In genomic region chr15:52994290-52994689, GRCh38 we compare ENCODE assay signal across 33 cellular contexts.
DNase-seq lines count a peak whose midpoint lies in the region; ATAC-seq, FAIRE-seq and TF ChIP-seq lines count a peak whose summit lies in the region.
"Had no signal": no experiment of that assay in that cellular context is flagged by ENCODE, and none has a peak within 500 bp of the region (broad histone marks: within the 10 kb centered on the region; RNA-seq: fewer than 3 reads in every experiment).

No MANE protein-coding gene starts in this region.

- in situ Hi-C loops in HepG2 (cut with HindIII; ENCODE audit: extremely low pct_ligation_motif_present, low pct_unique_long_range_greater_than_20kb) = no loop called here

- TF ChIP-seq RAD21 in liver (IDR thresholded peaks at IDR 0.05) = peak; percentile 31 to 49
- TF ChIP-seq RAD21 in HepG2 (CRISPR knock-in tag; IDR thresholded peaks at IDR 0.05) = no peak

- no TSS peak for BruUV-seq in HepG2 (replicated peaks; lab: Mats Ljungman, UMichigan)

- DNase-seq in HepG2 (ENCODE audit: low spot score) = no peak
- DNase-seq in left lobe of liver (ENCODE audit: low spot score) = no peak
- DNase-seq in right lobe of liver = no peak
- DNase-seq in SK-N-DZ (ENCODE audit: low spot score) = no peak
- DNase-seq in SJCRH30 = no peak
- DNase-seq: 8988T; ACHN; AML-193; BE2C; C1 segment of cervical spinal cord; Caco-2; Calu3; CD4-positive, alpha-beta memory T cell; CD4-positive, alpha-beta T cell; CD4-positive, CD25-positive, alpha-beta regulatory T cell; CD8-positive, alpha-beta memory T cell; CD8-positive, alpha-beta T cell; COR-L47; DMS 273 treated with DMSO at 0.1 percent for 48 hours; DMS153; DMS53; DMS79; DMS79 treated with DMSO at 0.1 percent for 48 hours; DND-41; EL had no signal

- no peak overlapping the region for H3K4me2 ChIP-seq in HepG2 (ENCODE audit: low read depth, low read length)
- H3K4me2 ChIP-seq: A549; BLaER1; BLaER1 treated with 17β-estradiol and CSF1 and Interleukin-3, amounts not matched to agents 10 nM and 100 nM had no signal

- CTCF ChIA-PET in HepG2 (lab: Yijun Ruan, JAX; ENCODE audit: low intra/inter-chr PET ratio, low total read pairs) = no interaction called here

- H4K20me1 ChIP-seq in HepG2 (ENCODE audit: insufficient read depth, low read length) = no peaks in the 10 kb centered on the region
- H4K20me1 ChIP-seq: BLaER1; BLaER1 treated with 17β-estradiol and CSF1 and Interleukin-3, amounts not matched to agents 10 nM and 100 nM had no signal

- no peak for FAIRE-seq in HepG2 (lab: Jason Lieb, UNC)
- FAIRE-seq: A204.1, A549, D721Med had no signal

- H3K9me3 ChIP-seq in liver (ENCODE audit: control insufficient read depth in 4 of 4, low read length in 3 of 4) = no peaks in the 10 kb centered on the region
- peaks cover 9% of the 10 kb centered on the region; the same call in 1 of the 2 replicates for H3K9me3 ChIP-seq in HepG2 (ENCODE audit: low read length)
- no peaks in the 10 kb centered on the region for H3K9me3 ChIP-seq in right lobe of liver
- no peaks in the 10 kb centered on the region for H3K9me3 ChIP-seq in SJCRH30 (replicated peaks)
- H3K9me3 ChIP-seq: A549, BE2C, Caco-2 had no signal

- no peak overlapping the region for H3K4me3 ChIP-seq in liver (ENCODE audit: low read depth in 1 of 3, low read length in 3 of 3)
- H3K4me3 ChIP-seq in HepG2 (replicated peaks in 1 of 3; ENCODE audit: insufficient read depth in 1 of 3, low read depth in 2 of 3, low read length in 3 of 3) = no peak overlapping the region
- H3K4me3 ChIP-seq in right lobe of liver = no peak overlapping the region
- no peak overlapping the region for H3K4me3 ChIP-seq in SJCRH30
- H3K4me3 ChIP-seq: A549; BLaER1; BLaER1 treated with 17β-estradiol and CSF1 and Interleukin-3, amounts not matched to agents 10 nM and 100 nM had no signal

- WGBS in liver = 30% methylated on average over 1 of the region's 1 CpG
- 2% methylated on average over 1 of the region's 1 CpG for WGBS in HepG2 (ENCODE audit: low lambda C conversion rate)
- 28% methylated on average over 1 of the region's 1 CpG for WGBS in right lobe of liver (ENCODE audit: insufficient coverage, low coverage, low lambda C conversion rate, missing lambda C conversion rate)

- no peak overlapping the region for H3K27ac ChIP-seq in liver (ENCODE audit: low read depth in 1 of 2, low read length in 2 of 2)
- no peak overlapping the region for H3K27ac ChIP-seq in HepG2 (ENCODE audit: extremely low read length, insufficient read depth, low read length)
- no peak overlapping the region for H3K27ac ChIP-seq in right lobe of liver
- no peak overlapping the region for H3K27ac ChIP-seq in SJCRH30
- H3K27ac ChIP-seq: 22Rv1; A549; BLaER1; BLaER1 treated with 17β-estradiol and CSF1 and Interleukin-3, amounts not matched to agents 10 nM and 100 nM; C4-2B had no signal

- no peaks in the 10 kb centered on the region for H3K79me2 ChIP-seq in HepG2 (ENCODE audit: insufficient read depth, low read length)

- TF ChIP-seq POLR2A in HepG2 (IDR thresholded peaks at IDR 0.05; ENCODE audit: insufficient read depth in 1 of 2, low read depth in 2 of 2, low read length in 2 of 2) = no peak
- no peak for TF ChIP-seq POLR2A in right lobe of liver (IDR thresholded peaks at IDR 0.05)

- H3K4me1 ChIP-seq in liver (ENCODE audit: control insufficient read depth in 4 of 4, insufficient read depth in 4 of 4, low read length in 3 of 4) (peaks cover 0 to 7% (median 3%) of the 10 kb centered on the region in 4 donors), HepG2 (ENCODE audit: insufficient read depth, low read length) (no peaks in the 10 kb centered on the region), right lobe of liver (no peaks in the 10 kb centered on the region), SJCRH30 (no peaks in the 10 kb centered on the region)
- H3K4me1 ChIP-seq: A549; BE2C; BLaER1; BLaER1 treated with 17β-estradiol and CSF1 and Interleukin-3, amounts not matched to agents 10 nM and 100 nM; Caco-2 had no signal

- intact Hi-C loops in HepG2 (cut with micrococcal nuclease; ENCODE audit: unreplicated experiment) (no loop called here), right lobe of liver (cut with DNase I) (no loop called here)

- no peak for TF ChIP-seq CTCF in liver (IDR thresholded peaks at IDR 0.05; ENCODE audit: low read depth, low read length, missing input control)
- TF ChIP-seq CTCF in HepG2 (CRISPR knock-in tag; IDR thresholded peaks at IDR 0.05) = no peak
- TF ChIP-seq CTCF in right lobe of liver (IDR thresholded peaks at IDR 0.05) = no peak

- H2AFZ ChIP-seq in HepG2 (ENCODE audit: low read length) = no peak overlapping the region

- ATAC-seq in HepG2 (no peak), left lobe of liver (peak; percentile 53), right lobe of liver (peak in 3 of 4 donors; percentile 64 to 72 (median 65))
- ATAC-seq: A549; CD8-positive, alpha-beta T cell had no signal

- POLR2A ChIA-PET in HepG2 (lab: Yijun Ruan, JAX) = no interaction called here

- H3K36me3 ChIP-seq in liver (ENCODE audit: control insufficient read depth in 4 of 4, insufficient read depth in 3 of 4, low read depth in 1 of 4, low read length in 3 of 4) (no peaks in the 10 kb centered on the region), HepG2 (replicated peaks in 1 of 2; ENCODE audit: control insufficient read depth in 1 of 2, insufficient read depth in 2 of 2, low read length in 2 of 2) (no peaks in the 10 kb centered on the region), right lobe of liver (no peaks in the 10 kb centered on the region), SJCRH30 (no peaks in the 10 kb centered on the region)
- H3K36me3 ChIP-seq: BE2C; BLaER1; BLaER1 treated with 17β-estradiol and CSF1 and Interleukin-3, amounts not matched to agents 10 nM and 100 nM had no signal

- H3K27me3 ChIP-seq in liver (ENCODE audit: control insufficient read depth in 4 of 4, insufficient read depth in 4 of 4, low read length in 3 of 4) = no peaks in the 10 kb centered on the region
- no peaks in the 10 kb centered on the region for H3K27me3 ChIP-seq in HepG2 (ENCODE audit: control insufficient read depth in 1 of 2, insufficient read depth in 2 of 2, low read length in 2 of 2)
- H3K27me3 ChIP-seq in right lobe of liver = no peaks in the 10 kb centered on the region
- no peaks in the 10 kb centered on the region for H3K27me3 ChIP-seq in SJCRH30
- H3K27me3 ChIP-seq: BE2C; BLaER1; BLaER1 treated with 17β-estradiol and CSF1 and Interleukin-3, amounts not matched to agents 10 nM and 100 nM had no signal

- H3K9ac ChIP-seq in liver (ENCODE audit: low read depth in 1 of 2, low read length in 2 of 2) = no peak overlapping the region
- no peak overlapping the region for H3K9ac ChIP-seq in HepG2 (ENCODE audit: insufficient read depth, low read depth, low read length)
- H3K9ac ChIP-seq: BLaER1; BLaER1 treated with 17β-estradiol and CSF1 and Interleukin-3, amounts not matched to agents 10 nM and 100 nM had no signal

- TF ChIP-seq EP300 in HepG2 (IDR thresholded peaks at IDR 0.05; ENCODE audit: low read depth in 2 of 2, low read length in 2 of 2) (no peak), HepG2 (CRISPR knock-in tag; IDR thresholded peaks at IDR 0.05; ENCODE audit: borderline replicate concordance) (no peak)

TF ChIP-seq in liver, 16 proteins besides CTCF, POLR2A, EP300 and RAD21:
- no peak for TF ChIP-seq ATF3 (IDR thresholded peaks at IDR 0.05)
- TF ChIP-seq HNF4A (conservative IDR thresholded peaks at IDR 0.05) = peak; percentile 84 to 86
- TF ChIP-seq HNF4G (IDR thresholded peaks at IDR 0.05) = peak; percentile 51
- peak; percentile 46 for TF ChIP-seq SP1 (IDR thresholded peaks at IDR 0.05)
- peak; percentile 31 to 56 for TF ChIP-seq RXRA (IDR thresholded peaks at IDR 0.05)
- TF ChIP-seq YY1 (IDR thresholded peaks at IDR 0.05) = peak; percentile 41
- TF ChIP-seq TAF1 (conservative IDR thresholded peaks at IDR 0.05) = no peak
- no peak for TF ChIP-seq EGR1 (IDR thresholded peaks at IDR 0.05; ENCODE audit: low read depth in 2 of 2)

TF ChIP-seq in HepG2, 621 proteins besides CTCF, POLR2A, EP300 and RAD21 (continues in another document):
- no peak for TF ChIP-seq CCDC6 (CRISPR knock-in tag; IDR thresholded peaks at IDR 0.05)
- TF ChIP-seq HNF4A (CRISPR knock-in tag; IDR thresholded peaks at IDR 0.05) = no peak
- TF ChIP-seq ZNF678 (CRISPR knock-in tag; IDR thresholded peaks at IDR 0.05) = no peak
- no peak for TF ChIP-seq ZMAT3 (CRISPR knock-in tag; conservative IDR thresholded peaks at IDR 0.05)
